ENCODE assay signal across 25 cellular contexts in genomic region chr1:33608825-33609400, GRCh38.
"Had no signal": no experiment of that assay in that cellular context is flagged by ENCODE, and none has a peak within 500 bp of the region (broad histone marks: within the 10 kb centered on the region; RNA-seq: fewer than 3 reads in every experiment).

No MANE protein-coding gene starts in this region.

- H3K4me2 ChIP-seq: smooth muscle cell had no signal

- H3K27me3 ChIP-seq: dorsolateral prefrontal cortex, vagina had no signal

- H3K36me3 ChIP-seq: lower lobe of right lung, neutrophil, suprapubic skin, transverse colon, upper lobe of right lung, vagina had no signal

- FAIRE-seq: frontal cortex had no signal

- H3K4me3 ChIP-seq: dorsolateral prefrontal cortex, lower lobe of right lung, smooth muscle cell, suprapubic skin, transverse colon, upper lobe of right lung, vagina had no signal

- H3K9ac ChIP-seq: parathyroid adenoma had no signal

- DNase-seq: dorsolateral prefrontal cortex; effector CD4-positive, alpha-beta T cell; hypothalamus; immature natural killer cell; islet precursor cell; left ventricle myocardium superior; lower lobe of right lung; naive thymus-derived CD8-positive, alpha-beta T cell; nephron progenitor cell; stimulated activated CD4-positive, alpha-beta T cell treated with anti-CD3 and anti-CD28 coated beads, Interleukin-12 subunit alpha, Interleukin-12 subunit beta, amount 100 ng/mL, for 4 hours; stimulated activated CD4-positive, alpha-beta T cell treated with anti-CD3 and anti-CD28 coated beads, Interleukin-1b, Interleukin-23, amount 100 ng/mL, for 48 hours; stimulated activated CD4-positive, alpha-beta T cell treated with anti-CD3 and anti-CD28 coated beads, Interleukin-4, amount 100 ng/mL, for 1 hour; stimulated activated CD8-positive, alpha-beta memory T cell treated with anti-CD3 and anti-CD28 coated beads, Interleukin-4, amount 100 ng/mL, for 48 hours; stimulated activated naive CD4-positive, alpha-beta T cell; stimulated activated naive CD8-positive, alpha-beta T cell treated with anti-CD3 and anti-CD28 coated beads, Interleukin-15, amount 100 ng/mL, for 72 hours; transverse colon; upper lobe of right lung had no signal

- H2AFZ ChIP-seq: parathyroid adenoma had no signal

- H3K79me2 ChIP-seq: parathyroid adenoma had no signal

- ATAC-seq: left ventricle myocardium superior; lower lobe of right lung; naive thymus-derived CD8-positive, alpha-beta T cell; sciatic nerve; stimulated activated naive CD8-positive, alpha-beta T cell treated with anti-CD3 and anti-CD28 coated beads, Interleukin-15, amount 100 ng/mL, for 72 hours; upper lobe of right lung had no signal

- H3K9me3 ChIP-seq: lower lobe of right lung, neutrophil, suprapubic skin, transverse colon, upper lobe of right lung, vagina had no signal

- H3K27ac ChIP-seq: dorsolateral prefrontal cortex, epithelial cell of prostate, lower lobe of right lung, neutrophil, parathyroid adenoma, suprapubic skin, transverse colon, upper lobe of right lung, vagina had no signal

- H3K4me1 ChIP-seq: lower lobe of right lung, parathyroid adenoma, transverse colon, upper lobe of right lung, vagina had no signal
